9 cellular contexts compared by ENCODE assay signal in genomic region chr18:75408554-75409506, GRCh38. TPM values are rescaled to one million over a fixed set of nuclear protein-coding genes. Genes with fewer than 3 reads are reported as not detected.
DNase-seq lines count a peak whose midpoint lies in the region; ATAC-seq and TF ChIP-seq lines count a peak whose summit lies in the region.
"Had no signal": no experiment of that assay in that cellular context is flagged by ENCODE, and none has a peak within 500 bp of the region (broad histone marks: within the 10 kb centered on the region; RNA-seq: fewer than 3 reads in every experiment).

No MANE protein-coding gene starts in this region.

- H2BK15ac ChIP-seq in mesendoderm (replicated peaks; ENCODE audit: low read depth) = no peak overlapping the region

- H4K8ac ChIP-seq in mesendoderm (ENCODE audit: low read depth, low read length) = no peak overlapping the region

- no peaks in the 10 kb centered on the region for H3K36me3 Mint-ChIP-seq in activated T-cell treated with anti-CD3 and anti-CD28 coated beads, Interleukin-2, amount 50 U/mL, for 24 hours (ENCODE audit: low read depth)

- H3K9me3 Mint-ChIP-seq in activated T-cell treated with anti-CD3 and anti-CD28 coated beads, Interleukin-2, amount 50 U/mL, for 24 hours = no peaks in the 10 kb centered on the region

- H3K4me1 Mint-ChIP-seq in activated T-cell treated with anti-CD3 and anti-CD28 coated beads, Interleukin-2, amount 50 U/mL, for 24 hours (ENCODE audit: low read depth) = peaks cover 24% of the 10 kb centered on the region

- H3K79me1 ChIP-seq in mesendoderm (ENCODE audit: low read length) = no peaks in the 10 kb centered on the region

- no peak overlapping the region for H3K4me3 Mint-ChIP-seq in activated T-cell treated with anti-CD3 and anti-CD28 coated beads, Interleukin-2, amount 50 U/mL, for 24 hours

- H3K56ac ChIP-seq in mesendoderm (ENCODE audit: low read length) = no peak overlapping the region

- no peak overlapping the region for H3K18ac ChIP-seq in mesendoderm (ENCODE audit: low read length)

- DNase-seq in AG09319 (ENCODE audit: extremely low read depth, low read depth) (peak; percentile 71), LHCN-M2 (ENCODE audit: low read depth) (peak; percentile 100), mesendoderm (peak; percentile 23), NCI-H2081 (lab: John Stamatoyannopoulos, UW) (no peak), BE2C (no peak), cerebellar cortex (ENCODE audit: low spot score) (no peak)
- peak; percentile 39 for DNase-seq in activated T-cell treated with anti-CD3 and anti-CD28 coated beads, Interleukin-2, amount 50 U/mL, for 24 hours

- H3K23ac ChIP-seq in mesendoderm (ENCODE audit: low read length) = no peak overlapping the region

- no peak for TF ChIP-seq CTCF in AG09319 (IDR thresholded peaks at IDR 0.05; ENCODE audit: low read depth, low read length)
- no peak for TF ChIP-seq CTCF in BE2C (IDR thresholded peaks at IDR 0.05; ENCODE audit: low read depth, low read length)

- H2AK5ac ChIP-seq in mesendoderm (ENCODE audit: low read length) = no peak overlapping the region

- no peak overlapping the region for H2BK120ac ChIP-seq in mesendoderm (ENCODE audit: low read depth, low read length)

- no peaks in the 10 kb centered on the region for H3K27me3 ChIP-seq in mesendoderm (ENCODE audit: insufficient read depth, low read length, poor library complexity)
- no peaks in the 10 kb centered on the region for H3K27me3 ChIP-seq in BE2C
- H3K27me3 ChIP-seq: gastroesophageal sphincter had no signal

- no peak overlapping the region for H3K4me2 ChIP-seq in mesendoderm (ENCODE audit: low read length)

- no peaks in the 10 kb centered on the region for H3K9me3 ChIP-seq in BE2C
- H3K9me3 ChIP-seq: gastroesophageal sphincter had no signal

- WGBS in mesendoderm (ENCODE audit: extremely low coverage, insufficient coverage, low lambda C conversion rate) = no CpG with 5 or more reads among the region's 10 CpGs

- ATAC-seq in HG03457 (IDR thresholded peaks at IDR 0.05; ENCODE audit: unreplicated experiment) = no peak
- ATAC-seq: gastroesophageal sphincter had no signal

- H3K27me3 Mint-ChIP-seq in activated T-cell treated with anti-CD3 and anti-CD28 coated beads, Interleukin-2, amount 50 U/mL, for 24 hours = peaks cover 32% of the 10 kb centered on the region

- H4K5ac ChIP-seq in mesendoderm (ENCODE audit: low read length) = no peak overlapping the region

- H3K4ac ChIP-seq in mesendoderm (ENCODE audit: low read depth, low read length) = no peak overlapping the region

- no peak overlapping the region for H2BK5ac ChIP-seq in mesendoderm (ENCODE audit: low read length)

- H3K27ac ChIP-seq in mesendoderm (ENCODE audit: low read depth, low read length) = no peak overlapping the region
- H3K27ac ChIP-seq: gastroesophageal sphincter had no signal

- H3K4me1 ChIP-seq in mesendoderm (ENCODE audit: control insufficient read depth, low read depth, low read length) = no peaks in the 10 kb centered on the region
- no peaks in the 10 kb centered on the region for H3K4me1 ChIP-seq in BE2C
- H3K4me1 ChIP-seq: gastroesophageal sphincter had no signal

- H3K79me2 ChIP-seq in mesendoderm (ENCODE audit: control insufficient read depth, insufficient read depth, low read length) = no peaks in the 10 kb centered on the region

- no peak overlapping the region for H3K9ac ChIP-seq in mesendoderm (ENCODE audit: low read length)

- H3K4me3 ChIP-seq in mesendoderm (ENCODE audit: low read length) (no peak overlapping the region), BE2C (ENCODE audit: low read depth, low read length) (no peak overlapping the region)
- H3K4me3 ChIP-seq: gastroesophageal sphincter had no signal

- H3K27ac Mint-ChIP-seq in activated T-cell treated with anti-CD3 and anti-CD28 coated beads, Interleukin-2, amount 50 U/mL, for 24 hours = peak overlapping the region; percentile 61

- no peaks in the 10 kb centered on the region for H3K36me3 ChIP-seq in mesendoderm (ENCODE audit: control insufficient read depth, insufficient read depth, low read length)
- H3K36me3 ChIP-seq in BE2C = no peaks in the 10 kb centered on the region
- H3K36me3 ChIP-seq: gastroesophageal sphincter had no signal

RNA-seq across cellular contexts. Expression of gene SMIM21, which starts 18.7 kb away (rescaled TPM):
- not detected in 2 replicates for total RNA-seq in LHCN-M2 (2014; rRNA removed)
- polyA plus RNA-seq in LHCN-M2 (2012) = not detected
- not detected for polyA plus RNA-seq in mesendoderm (2013, experiment 1 of 2)
- not detected for polyA plus RNA-seq in mesendoderm (2013, experiment 2 of 2)
- not detected for polyA plus RNA-seq in BE2C (2012; ENCODE audit: insufficient read depth, insufficient read length, low read depth)
- total RNA-seq: gastroesophageal sphincter had no signal

Comparison
In these comparisons a context has a peak if more than half of its experiments do, and no peak if none do; other contexts are left out.
1. DNase-seq: peak in AG09319 (single experiment), LHCN-M2 (single experiment), activated T-cell treated with anti-CD3 and anti-CD28 coated beads, Interleukin-2, amount 50 U/mL, for 24 hours (single experiment) and mesendoderm (single experiment); none in NCI-H2081 (0 of 2), BE2C (single experiment) and cerebellar cortex (single experiment).